Comparison of ENCODE assay signal across 1 cellular context in genomic region chr11:97611345-97611744, GRCh38.
TF ChIP-seq lines count a peak whose summit lies in the region.

No MANE protein-coding gene starts in this region.

TF ChIP-seq in GM23338, 12 proteins besides CTCF, POLR2A, EP300 and RAD21 (continued from another document):
- TF ChIP-seq ETS1 (IDR thresholded peaks at IDR 0.05) (no peak), ZNF462 (CRISPR knock-in tag; IDR thresholded peaks at IDR 0.05) (no peak), ZNF114 (CRISPR knock-in tag; IDR thresholded peaks at IDR 0.05) (no peak), STAT1 (IDR thresholded peaks at IDR 0.05; ENCODE audit: unreplicated experiment) (no peak), ZNF331 (CRISPR knock-in tag; IDR thresholded peaks at IDR 0.05; ENCODE audit: low read depth) (no peak), JUNB (IDR thresholded peaks at IDR 0.05; ENCODE audit: unreplicated experiment) (no peak)
